8 cellular contexts compared by ENCODE assay signal in genomic region chr17:40113110-40113960, GRCh38. TPM values are rescaled to one million over a fixed set of nuclear protein-coding genes. Genes with fewer than 3 reads are reported as not detected.
DNase-seq lines count a peak whose midpoint lies in the region; ATAC-seq, FAIRE-seq and TF ChIP-seq lines count a peak whose summit lies in the region.

No MANE protein-coding gene starts in this region.

- CTCF ChIA-PET in AG04449 (lab: Yijun Ruan, JAX): interaction anchor here (0.7 to 7.4 kb wide), 46 partner anchors 10 to 241 kb away, joined by 3 to 129 read pairs (median 7); partner anchors contain the start of genes CASC3, CDC6, CSF3 and MSL1

- H3K9me3 ChIP-seq in breast epithelium (no peaks in the 10 kb centered on the region), small intestine (ENCODE audit: control insufficient read depth, low read depth) (no peaks in the 10 kb centered on the region)

- no peak for TF ChIP-seq POLR2A in breast epithelium (IDR thresholded peaks at IDR 0.05)

- DNase-seq in AG04449 (ENCODE audit: low read depth, low spot score) (peak; percentile 77), NCI-H2196 (lab: John Stamatoyannopoulos, UW; ENCODE audit: unreplicated experiment) (peak; percentile 86), breast epithelium (ENCODE audit: low spot score in 2 of 2) (peak; percentile 93 to 95), iPS-NIHi7 (ENCODE audit: extremely low spot score) (peak; percentile 89), small intestine (peak; percentile 98)

- H3K27ac ChIP-seq in VCaP: peak overlapping the region; percentile 99
- H3K27ac ChIP-seq in breast epithelium: peak overlapping the region; percentile 98 to 99
- H3K27ac ChIP-seq in small intestine (ENCODE audit: low read depth in 1 of 2, low read length in 1 of 2): peak overlapping the region; percentile 62 to 93

- WGBS in small intestine, 3 donors: 1% methylated on average over 18 of the region's 18 CpGs

- H3K36me3 ChIP-seq in breast epithelium (no peaks in the 10 kb centered on the region), small intestine (ENCODE audit: control insufficient read depth in 2 of 2, insufficient read depth in 2 of 2, low read length in 2 of 2) (no peaks in the 10 kb centered on the region)

- peaks cover 0 to 51% of the 10 kb centered on the region in 2 donors for H3K4me1 ChIP-seq in breast epithelium
- H3K4me1 ChIP-seq in small intestine (ENCODE audit: control insufficient read depth in 2 of 2, insufficient read depth in 1 of 2, low read depth in 1 of 2, low read length in 1 of 2): peaks cover 9 to 22% of the 10 kb centered on the region in 2 donors

- peak; percentile 87 for TF ChIP-seq CTCF in AG04449 (IDR thresholded peaks at IDR 0.05; ENCODE audit: insufficient read depth, low read length, missing control alignments)
- TF ChIP-seq CTCF in VCaP (conservative IDR thresholded peaks at IDR 0.05): peak; percentile 91
- peak; percentile 95 to 98 (median 96) for TF ChIP-seq CTCF in breast epithelium (IDR thresholded peaks at IDR 0.05)

- H3K27me3 ChIP-seq in breast epithelium (no peaks in the 10 kb centered on the region), small intestine (ENCODE audit: control insufficient read depth in 2 of 2, insufficient read depth in 2 of 2, low read length in 2 of 2) (no peaks in the 10 kb centered on the region)

- peak overlapping the region; percentile 51 for H3K4me3 ChIP-seq in AG04449 (ENCODE audit: low read depth, low read length)
- H3K4me3 ChIP-seq in breast epithelium: peak overlapping the region; percentile 39 to 63 (median 50)
- H3K4me3 ChIP-seq in small intestine (ENCODE audit: low read depth in 1 of 2, low read length in 2 of 2): peak overlapping the region in 1 of 2 donors; percentile 34

- ATAC-seq in GM18867 (IDR thresholded peaks at IDR 0.05; ENCODE audit: unreplicated experiment) (peak; percentile 85), HG03108 (IDR thresholded peaks at IDR 0.05; ENCODE audit: unreplicated experiment) (peak; percentile 72)

- POLR2A ChIA-PET in AG04449 (lab: Yijun Ruan, JAX): interaction anchor here (0.5 to 5.7 kb wide), 11 partner anchors 9 to 78 kb away, joined by 3 to 74 read pairs (median 4); partner anchors contain the start of genes CASC3, MED24, MSL1 and NR1D1

- intact Hi-C loops in breast epithelium (cut with DNase I; ENCODE audit: low total_unique reads): loop anchor here (10.0 kb wide), 1 partner anchor 49 kb away; the partner anchor contains the start of gene THRA

- FAIRE-seq in small intestine (lab: Jason Lieb, UNC): no peak

RNA-seq across cellular contexts. Expression of gene MSL1, which starts 8.4 kb away (rescaled TPM):
- total RNA-seq in breast epithelium: 10 to 100 TPM; 49.3 to 79.3 (median 78.2) TPM
- 10 to 100 TPM; 53.1 to 81.6 (median 57.0) TPM for polyA plus RNA-seq in small intestine

RNA-seq across cellular contexts. Expression of gene NR1D1, which starts 12.9 kb away (rescaled TPM):
- total RNA-seq in breast epithelium: 10 to 100 TPM in 1 of 3 donors, 1 to 10 TPM in 2; 8.8 to 10.5 (median 9.2) TPM
- 10 to 100 TPM in 2 of 3 donors, 1 to 10 TPM in 1; 8.5 to 25.1 (median 15.7) TPM for polyA plus RNA-seq in small intestine

RNA-seq across cellular contexts. Expression of gene CASC3, which starts 27.0 kb away (rescaled TPM):
- 10 to 100 TPM; 57.4 to 67.0 (median 65.1) TPM for total RNA-seq in breast epithelium
- polyA plus RNA-seq in small intestine: 10 to 100 TPM; 24.2 to 36.9 (median 28.6) TPM

RNA-seq across cellular contexts. Expression of gene THRA, which starts 50.6 kb away (rescaled TPM):
- total RNA-seq in breast epithelium: 10 to 100 TPM; 41.6 to 61.0 (median 48.1) TPM
- polyA plus RNA-seq in small intestine: 10 to 100 TPM; 22.4 to 50.7 (median 36.0) TPM

RNA-seq across cellular contexts. Expression of gene MED24, which starts 59.1 kb away (rescaled TPM):
- total RNA-seq in breast epithelium: 10 to 100 TPM; 50.7 to 74.7 (median 59.7) TPM
- 10 to 100 TPM; 43.0 to 64.6 (median 49.6) TPM for polyA plus RNA-seq in small intestine
